In the genomic region with DNA sequence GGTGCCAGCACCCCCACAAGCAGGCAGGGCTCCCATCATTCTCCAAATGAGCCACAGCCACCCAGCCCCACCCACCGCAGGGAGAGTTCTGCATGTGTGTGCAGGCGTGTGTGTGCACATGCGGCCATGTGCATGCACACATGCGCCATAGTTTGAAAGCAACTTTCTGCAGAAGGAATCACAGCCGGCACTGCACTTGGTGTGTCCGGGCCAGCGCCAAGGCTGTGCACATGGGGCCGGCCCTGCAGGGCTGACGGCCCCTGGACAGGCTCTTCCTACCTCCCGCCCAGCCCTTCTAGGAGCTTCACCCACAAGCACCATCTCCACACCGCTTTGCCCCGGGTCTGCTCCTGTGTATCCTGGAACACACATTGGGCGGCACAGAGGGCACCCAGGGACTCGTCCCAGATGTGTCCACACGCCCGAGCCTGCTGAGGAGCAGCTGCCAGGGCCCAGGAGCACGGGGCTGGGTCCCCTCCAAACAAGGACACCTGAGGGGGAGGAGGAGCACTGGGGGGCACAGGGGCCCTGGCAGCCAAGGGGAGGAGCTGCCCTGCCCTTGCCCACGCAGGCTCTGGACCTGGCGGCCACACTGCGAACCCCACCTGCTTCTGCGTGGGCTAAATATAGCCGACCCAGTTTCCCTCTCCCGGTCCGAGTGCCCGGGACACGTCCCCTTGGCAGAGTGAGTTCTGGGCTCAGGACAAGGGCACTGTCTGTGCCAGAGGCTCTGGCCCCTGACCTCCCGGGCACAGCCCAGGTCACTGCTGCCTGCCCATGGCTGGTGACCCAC, we compare ENCODE assay signal across 11 cellular contexts.
DNase-seq lines count a peak whose midpoint lies in the region; ATAC-seq lines count a peak whose summit lies in the region.
"Had no signal": no experiment of that assay in that cellular context is flagged by ENCODE, and none has a peak within 500 bp of the region (broad histone marks: within the 10 kb centered on the region; RNA-seq: fewer than 3 reads in every experiment).

No MANE protein-coding gene starts in this region.

- DNase-seq in DMS153 (lab: John Stamatoyannopoulos, UW): peak; percentile 41
- no peak for DNase-seq in DMS153 treated with DMSO at 0.1 percent for 48 hours (lab: John Stamatoyannopoulos, UW; ENCODE audit: unreplicated experiment)
- no peak for DNase-seq in stimulated activated naive B cell treated with anti-CD40 and anti-IgM and Interleukin-4, amounts not matched to agents 10 μg/mL and 1 μg/mL and 100 μg/mL, for 72 hours
- DNase-seq in middle frontal gyrus (ENCODE audit: extremely low spot score, low spot score): no peak
- DNase-seq: activated CD8-positive, alpha-beta memory T cell treated with anti-CD3 and anti-CD28 coated beads for 24 hours; NCI-H748 treated with DMSO at 0.1 percent for 48 hours had no signal

- H3K27me3 Mint-ChIP-seq in stimulated activated naive B cell treated with anti-CD40 and anti-IgM and Interleukin-4, amounts not matched to agents 10 μg/mL and 1 μg/mL and 100 μg/mL, for 72 hours: peaks cover 29 to 47% of the 10 kb centered on the region in 2 donors

- H3K27me3 ChIP-seq in layer of hippocampus (ENCODE audit: control insufficient read depth, insufficient read depth, low read length): no peaks in the 10 kb centered on the region

- H3K36me3 Mint-ChIP-seq in stimulated activated naive B cell treated with anti-CD40 and anti-IgM and Interleukin-4, amounts not matched to agents 10 μg/mL and 1 μg/mL and 100 μg/mL, for 72 hours: no peaks in the 10 kb centered on the region

- H3K9me3 Mint-ChIP-seq in stimulated activated naive B cell treated with anti-CD40 and anti-IgM and Interleukin-4, amounts not matched to agents 10 μg/mL and 1 μg/mL and 100 μg/mL, for 72 hours: no peaks in the 10 kb centered on the region

- H3K27ac ChIP-seq in angular gyrus (ENCODE audit: low read depth, low read length) (peak overlapping the region; percentile 99), layer of hippocampus (ENCODE audit: low read depth, low read length) (peak overlapping the region; percentile 98)
- H3K27ac ChIP-seq: thoracic aorta had no signal

- ATAC-seq in stimulated activated naive B cell treated with anti-CD40 and anti-IgM and Interleukin-4, amounts not matched to agents 10 μg/mL and 1 μg/mL and 100 μg/mL, for 72 hours (replicated peaks): no peak
- ATAC-seq in GM21515 (IDR thresholded peaks at IDR 0.05; ENCODE audit: unreplicated experiment) (no peak), HG03432 (IDR thresholded peaks at IDR 0.05; ENCODE audit: unreplicated experiment) (no peak)

- no peak overlapping the region for H3K4me3 Mint-ChIP-seq in stimulated activated naive B cell treated with anti-CD40 and anti-IgM and Interleukin-4, amounts not matched to agents 10 μg/mL and 1 μg/mL and 100 μg/mL, for 72 hours

- H3K4me1 Mint-ChIP-seq in stimulated activated naive B cell treated with anti-CD40 and anti-IgM and Interleukin-4, amounts not matched to agents 10 μg/mL and 1 μg/mL and 100 μg/mL, for 72 hours: peaks cover 10 to 23% of the 10 kb centered on the region in 2 donors

- peak overlapping the region; percentile 5 for H3K27ac Mint-ChIP-seq in stimulated activated naive B cell treated with anti-CD40 and anti-IgM and Interleukin-4, amounts not matched to agents 10 μg/mL and 1 μg/mL and 100 μg/mL, for 72 hours
